18 cellular contexts compared by ENCODE assay signal in the genomic region with DNA sequence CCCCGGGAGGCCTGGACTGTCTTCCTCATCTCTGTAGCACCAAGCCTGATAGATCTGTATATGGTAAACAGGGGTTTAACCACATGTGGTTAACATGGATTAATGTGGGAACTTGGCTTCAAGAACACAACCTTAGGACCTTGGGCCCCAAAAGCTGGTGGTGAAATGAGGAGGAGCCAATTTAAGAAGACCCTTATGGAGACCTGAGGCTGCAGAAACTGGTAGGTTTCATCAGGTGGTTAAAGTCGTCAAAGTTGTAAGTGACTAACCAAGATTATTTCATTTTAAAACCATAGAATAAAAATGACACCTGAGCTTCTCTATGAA.
DNase-seq lines count a peak whose midpoint lies in the region; ATAC-seq, FAIRE-seq and TF ChIP-seq lines count a peak whose summit lies in the region.
"Had no signal": no experiment of that assay in that cellular context is flagged by ENCODE, and none has a peak within 500 bp of the region (broad histone marks: within the 10 kb centered on the region; RNA-seq: fewer than 3 reads in every experiment).

No MANE protein-coding gene starts in this region.

- H3K79me2 ChIP-seq in OCI-LY1 (ENCODE audit: insufficient read depth, low read length) = no peaks in the 10 kb centered on the region

- H3K9me2 ChIP-seq in OCI-LY1 (ENCODE audit: low read depth, low read length) = no peaks in the 10 kb centered on the region

- no peaks in the 10 kb centered on the region for H3K27me3 Mint-ChIP-seq in activated T-cell treated with anti-CD3 and anti-CD28 coated beads, Interleukin-2, amount 50 U/mL, for 24 hours

- peak overlapping the region; percentile 93 for H3K27ac Mint-ChIP-seq in activated T-cell treated with anti-CD3 and anti-CD28 coated beads, Interleukin-2, amount 50 U/mL, for 24 hours
- peak overlapping the region; percentile 88 for H3K27ac Mint-ChIP-seq in stimulated activated effector memory CD8-positive, alpha-beta T cell treated with anti-CD3 and anti-CD28 coated beads, Interleukin-12 subunit alpha, Interleukin-12 subunit beta, amount 100 ng/mL, for 72 hours

- H3K9me3 Mint-ChIP-seq in activated T-cell treated with anti-CD3 and anti-CD28 coated beads, Interleukin-2, amount 50 U/mL, for 24 hours = no peaks in the 10 kb centered on the region
- H3K9me3 Mint-ChIP-seq in stimulated activated effector memory CD8-positive, alpha-beta T cell treated with anti-CD3 and anti-CD28 coated beads, Interleukin-12 subunit alpha, Interleukin-12 subunit beta, amount 100 ng/mL, for 72 hours = no peaks in the 10 kb centered on the region
- H3K9me3 Mint-ChIP-seq: neural crest cell had no signal

- peaks cover 74% of the 10 kb centered on the region for H3K4me1 ChIP-seq in OCI-LY1 (ENCODE audit: insufficient read depth, low read length, severe bottlenecking)
- peaks cover 30 to 38% of the 10 kb centered on the region in 2 donors for H3K4me1 ChIP-seq in duodenal mucosa (ENCODE audit: control insufficient read depth in 1 of 2, insufficient read depth in 2 of 2, low read length in 2 of 2)
- H3K4me1 ChIP-seq: vagina had no signal

- no peak for FAIRE-seq in RCC 7860 (lab: Jason Lieb, UNC)
- FAIRE-seq: colon, H1, small intestine had no signal

- H3K4me1 Mint-ChIP-seq in activated T-cell treated with anti-CD3 and anti-CD28 coated beads, Interleukin-2, amount 50 U/mL, for 24 hours (ENCODE audit: low read depth) = peaks cover 59% of the 10 kb centered on the region
- peaks cover 50% of the 10 kb centered on the region for H3K4me1 Mint-ChIP-seq in stimulated activated effector memory CD8-positive, alpha-beta T cell treated with anti-CD3 and anti-CD28 coated beads, Interleukin-12 subunit alpha, Interleukin-12 subunit beta, amount 100 ng/mL, for 72 hours
- H3K4me1 Mint-ChIP-seq: neural crest cell had no signal

- H3K36me3 ChIP-seq in OCI-LY1 (ENCODE audit: insufficient read depth, low read length) = peaks cover 63% of the 10 kb centered on the region
- H3K36me3 ChIP-seq in duodenal mucosa (ENCODE audit: control insufficient read depth in 1 of 2, insufficient read depth in 2 of 2, low read length in 2 of 2) = peaks cover 0 to 50% of the 10 kb centered on the region in 2 donors

- DNase-seq in activated T-cell treated with anti-CD3 and anti-CD28 coated beads, Interleukin-2, amount 50 U/mL, for 24 hours = no peak
- DNase-seq in activated T-cell treated with anti-CD3 and anti-CD28 coated beads for 4 hours (no peak), NOMO-1 treated with dmso at 0.1 percent for 144 hours (lab: John Stamatoyannopoulos, UW; ENCODE audit: unreplicated experiment) (no peak), RCC 7860 (ENCODE audit: low spot score) (no peak)
- DNase-seq in stimulated activated effector memory CD8-positive, alpha-beta T cell treated with anti-CD3 and anti-CD28 coated beads, Interleukin-12 subunit alpha, Interleukin-12 subunit beta, amount 100 ng/mL, for 72 hours (ENCODE audit: low spot score in 2 of 2) = no peak
- no peak for DNase-seq in stimulated activated CD4-positive, alpha-beta T cell treated with anti-CD3 and anti-CD28 coated beads, Interleukin-15, amount 100 ng/mL, for 24 hours
- DNase-seq: activated gamma-delta T cell treated with Interleukin-2 at 50 U/mL for 16 hours, NCI-H1105, NCI-H526, SHP77 treated with DMSO at 0.1 percent for 48 hours, small intestine had no signal

- TF ChIP-seq CTCF in OCI-LY1 (IDR thresholded peaks at IDR 0.05; ENCODE audit: low read length) = no peak

- H3K9me3 ChIP-seq in OCI-LY1 (ENCODE audit: low read length) (no peaks in the 10 kb centered on the region), duodenal mucosa (ENCODE audit: control insufficient read depth in 1 of 2, low read length in 2 of 2) (no peaks in the 10 kb centered on the region)
- H3K9me3 ChIP-seq: vagina had no signal

- H3K4me3 ChIP-seq in OCI-LY1 (ENCODE audit: low read depth, low read length, poor library complexity, severe bottlenecking) (no peak overlapping the region), duodenal mucosa (ENCODE audit: low read depth in 1 of 2, low read length in 2 of 2) (peak overlapping the region in 1 of 2 donors; percentile 13)
- H3K4me3 ChIP-seq: vagina had no signal

- H3K27ac ChIP-seq in OCI-LY1 (ENCODE audit: low read depth, low read length, poor library complexity, severe bottlenecking) = peak overlapping the region; percentile 92
- H3K27ac ChIP-seq in duodenal mucosa (ENCODE audit: low read depth, low read length) = peak overlapping the region; percentile 51
- H3K27ac ChIP-seq: vagina, VCaP had no signal

- H3K9ac ChIP-seq in OCI-LY1 (ENCODE audit: low read length) (no peak overlapping the region), duodenal mucosa (ENCODE audit: low read depth in 1 of 2, low read length in 2 of 2) (no peak overlapping the region)

- peaks cover 90% of the 10 kb centered on the region for H3K36me3 Mint-ChIP-seq in activated T-cell treated with anti-CD3 and anti-CD28 coated beads, Interleukin-2, amount 50 U/mL, for 24 hours (ENCODE audit: low read depth)
- H3K36me3 Mint-ChIP-seq in stimulated activated effector memory CD8-positive, alpha-beta T cell treated with anti-CD3 and anti-CD28 coated beads, Interleukin-12 subunit alpha, Interleukin-12 subunit beta, amount 100 ng/mL, for 72 hours = peaks cover 73% of the 10 kb centered on the region

- H3K27me3 ChIP-seq in OCI-LY1 (ENCODE audit: insufficient read depth, low read length) = no peaks in the 10 kb centered on the region
- H3K27me3 ChIP-seq in duodenal mucosa (ENCODE audit: control insufficient read depth in 1 of 2, insufficient read depth in 2 of 2, low read length in 2 of 2) = no peaks in the 10 kb centered on the region
- H3K27me3 ChIP-seq: vagina had no signal

- peaks cover 5% of the 10 kb centered on the region; the same call in 1 of the 2 replicates for H3F3A ChIP-seq in OCI-LY1 (ENCODE audit: insufficient read depth, low read length)

- no peak overlapping the region for H3K4me3 Mint-ChIP-seq in activated T-cell treated with anti-CD3 and anti-CD28 coated beads, Interleukin-2, amount 50 U/mL, for 24 hours
- peak overlapping the region; percentile 53 for H3K4me3 Mint-ChIP-seq in stimulated activated effector memory CD8-positive, alpha-beta T cell treated with anti-CD3 and anti-CD28 coated beads, Interleukin-12 subunit alpha, Interleukin-12 subunit beta, amount 100 ng/mL, for 72 hours
- H3K4me3 Mint-ChIP-seq: neural crest cell had no signal

- no peaks in the 10 kb centered on the region for H4K20me1 ChIP-seq in OCI-LY1 (ENCODE audit: insufficient read depth, low read length)

- H3K4me2 ChIP-seq in OCI-LY1 (ENCODE audit: low read length) = no peak overlapping the region

- H2AFZ ChIP-seq in OCI-LY1 (ENCODE audit: low read length) = no peak overlapping the region

- peak; percentile 63 for ATAC-seq in stimulated activated effector memory CD8-positive, alpha-beta T cell treated with anti-CD3 and anti-CD28 coated beads, Interleukin-12 subunit alpha, Interleukin-12 subunit beta, amount 100 ng/mL, for 72 hours
